ENCODE assay signal across 42 cellular contexts in genomic region chr11:55967914-55968313, GRCh38. TPM values are rescaled to one million over a fixed set of nuclear protein-coding genes. Genes with fewer than 3 reads are reported as not detected.
"Had no signal": no experiment of that assay in that cellular context is flagged by ENCODE, and none has a peak within 500 bp of the region (broad histone marks: within the 10 kb centered on the region; RNA-seq: fewer than 3 reads in every experiment).

No MANE protein-coding gene starts in this region.

- H3K36me3 ChIP-seq: ascending aorta, cardiac muscle cell, WERI-Rb-1 had no signal

- H3K4me1 ChIP-seq: ascending aorta had no signal

- ATAC-seq: activated CD4-positive, alpha-beta T cell treated with anti-CD3 and anti-CD28 coated beads for 36 hours; activated CD4-positive, CD25-positive, alpha-beta regulatory T cell treated with anti-CD3 and anti-CD28 coated beads, Interleukin-2, amount 50 U/mL, for 24 hours; activated CD8-positive, alpha-beta memory T cell treated with anti-CD3 and anti-CD28 coated beads, Interleukin-2, amount 10 ng/mL, durations not matched to agents 7 days and 5 days; activated CD8-positive, alpha-beta T cell treated with anti-CD3 and anti-CD28 coated beads, Interleukin-2, amount 10 ng/mL, durations not matched to agents 7 days and 5 days; activated naive CD8-positive, alpha-beta T cell treated with anti-CD3 and anti-CD28 coated beads, Interleukin-2, amount 50 U/mL, for 24 hours; WTC11 had no signal

- H3K27me3 Mint-ChIP-seq: activated CD4-positive, alpha-beta memory T cell treated with anti-CD3 and anti-CD28 coated beads, Interleukin-2, amount 10 ng/mL, durations not matched to agents 7 days and 5 days; activated CD4-positive, alpha-beta T cell treated with anti-CD3 and anti-CD28 coated beads for 36 hours; activated CD4-positive, alpha-beta T cell treated with anti-CD3 and anti-CD28 coated beads, Interleukin-2, amount 10 ng/mL, durations not matched to agents 7 days and 5 days; activated CD8-positive, alpha-beta memory T cell treated with anti-CD3 and anti-CD28 coated beads, Interleukin-2, amount 10 ng/mL, durations not matched to agents 7 days and 5 days; activated naive CD4-positive, alpha-beta T cell treated with anti-CD3 and anti-CD28 coated beads, Interleukin-2, amount 10 ng/mL, durations not matched to agents 7 days and 5 days; activated naive CD4-positive, alpha-beta T cell treated with anti-CD3 and anti-CD28 coated beads, Interleukin-2, amount 50 U/mL, for 24 hours; activated naive CD8-positive, alpha-beta T cell; activated naive CD8-positive, alpha-beta T cell treated with anti-CD3 and anti-CD28 coated beads, Interleukin-2, amount 10 ng/mL, durations not matched to agents 7 days and 5 days; activated naive CD8-positive, alpha-beta T cell treated with anti-CD3 and anti-CD28 coated beads, Interleukin-2, amount 50 U/mL, for 24 hours; activated T-cell treated with anti-CD3 and anti-CD28 coated beads, Interleukin-2, amount 50 U/mL, for 24 hours; brain; central memory CD8-positive, alpha-beta T cell had no signal

- H3K27ac ChIP-seq: ascending aorta, cardiac muscle cell, WERI-Rb-1 had no signal

- H3K27me3 ChIP-seq: ascending aorta, cardiac muscle cell had no signal

- FAIRE-seq: bronchial epithelial cell, TTC549 had no signal

- H3K4me1 Mint-ChIP-seq: activated CD4-positive, alpha-beta memory T cell treated with anti-CD3 and anti-CD28 coated beads, Interleukin-2, amount 10 ng/mL, durations not matched to agents 7 days and 5 days; activated CD4-positive, alpha-beta T cell treated with anti-CD3 and anti-CD28 coated beads for 36 hours; activated CD4-positive, alpha-beta T cell treated with anti-CD3 and anti-CD28 coated beads, Interleukin-2, amount 10 ng/mL, durations not matched to agents 7 days and 5 days; activated CD8-positive, alpha-beta memory T cell treated with anti-CD3 and anti-CD28 coated beads, Interleukin-2, amount 10 ng/mL, durations not matched to agents 7 days and 5 days; activated naive CD4-positive, alpha-beta T cell treated with anti-CD3 and anti-CD28 coated beads, Interleukin-2, amount 10 ng/mL, durations not matched to agents 7 days and 5 days; activated naive CD4-positive, alpha-beta T cell treated with anti-CD3 and anti-CD28 coated beads, Interleukin-2, amount 50 U/mL, for 24 hours; activated naive CD8-positive, alpha-beta T cell treated with anti-CD3 and anti-CD28 coated beads, Interleukin-2, amount 10 ng/mL, durations not matched to agents 7 days and 5 days; activated naive CD8-positive, alpha-beta T cell treated with anti-CD3 and anti-CD28 coated beads, Interleukin-2, amount 50 U/mL, for 24 hours; brain; central memory CD8-positive, alpha-beta T cell had no signal

- H3K4me3 ChIP-seq: ascending aorta, cardiac muscle cell had no signal

- H3K36me3 Mint-ChIP-seq: activated CD8-positive, alpha-beta memory T cell treated with anti-CD3 and anti-CD28 coated beads, Interleukin-2, amount 10 ng/mL, durations not matched to agents 7 days and 5 days; activated naive CD4-positive, alpha-beta T cell treated with anti-CD3 and anti-CD28 coated beads, Interleukin-2, amount 10 ng/mL, durations not matched to agents 7 days and 5 days; activated naive CD4-positive, alpha-beta T cell treated with anti-CD3 and anti-CD28 coated beads, Interleukin-2, amount 50 U/mL, for 24 hours; activated naive CD8-positive, alpha-beta T cell; activated naive CD8-positive, alpha-beta T cell treated with anti-CD3 and anti-CD28 coated beads, Interleukin-2, amount 10 ng/mL, durations not matched to agents 7 days and 5 days; brain had no signal

- DNase-seq: activated CD4-positive, alpha-beta memory T cell treated with anti-CD3 and anti-CD28 coated beads, Interleukin-2, amount 10 ng/mL, durations not matched to agents 7 days and 5 days; activated CD4-positive, alpha-beta T cell treated with anti-CD3 and anti-CD28 coated beads for 1 hour; activated CD4-positive, alpha-beta T cell treated with anti-CD3 and anti-CD28 coated beads for 36 hours; activated CD4-positive, alpha-beta T cell treated with anti-CD3 and anti-CD28 coated beads for 48 hours; activated CD4-positive, alpha-beta T cell treated with anti-CD3 and anti-CD28 coated beads, Interleukin-2, amount 10 ng/mL, durations not matched to agents 7 days and 5 days; activated CD4-positive, alpha-beta T cell treated with anti-CD3 and anti-CD28 coated beads, Interleukin-2, amount 50 U/mL, for 48 hours; activated CD4-positive, CD25-positive, alpha-beta regulatory T cell; activated CD8-positive, alpha-beta memory T cell treated with anti-CD3 and anti-CD28 coated beads for 24 hours; activated CD8-positive, alpha-beta memory T cell treated with anti-CD3 and anti-CD28 coated beads, Interleukin-2, amount 10 ng/mL, durations not matched to agents 7 days and 5 days; activated CD8-positive, alpha-beta memory T cell treated with anti-CD3 and anti-CD28 coated beads, Interleukin-2, amount 50 U/mL, for 48 hours; activated CD8-positive, alpha-beta T cell treated with anti-CD3 and anti-CD28 coated beads, Interleukin-2, amount 10 ng/mL, durations not matched to agents 7 days and 5 days; activated effector memory CD4-positive, alpha-beta T cell treated with Interleukin-2 at 50 U/mL for 16 hours; activated gamma-delta T cell; activated naive CD4-positive, alpha-beta T cell treated with anti-CD3 and anti-CD28 coated beads, Interleukin-2, amount 10 ng/mL, durations not matched to agents 7 days and 5 days; activated naive CD4-positive, alpha-beta T cell treated with Interleukin-2 at 50 U/mL for 16 hours; activated naive CD8-positive, alpha-beta T cell treated with anti-CD3 and anti-CD28 coated beads, Interleukin-2, amount 10 ng/mL, durations not matched to agents 7 days and 5 days; activated naive CD8-positive, alpha-beta T cell treated with anti-CD3 and anti-CD28 coated beads, Interleukin-2, amount 50 U/mL, for 24 hours; activated T-cell treated with anti-CD3 and anti-CD28 coated beads, Interleukin-2, amount 50 U/mL, for 24 hours; activated T-cell treated with anti-CD3 and anti-CD28 coated beads, Interleukin-2, amount 50 U/mL, for 48 hours; amygdala; anterior cingulate cortex; caudate nucleus; cerebellar nuclear complex; T-helper 1 cell; T-helper 2 cell; T-helper 9 cell; WERI-Rb-1 had no signal

- H3K4me3 Mint-ChIP-seq: activated CD4-positive, alpha-beta memory T cell treated with anti-CD3 and anti-CD28 coated beads, Interleukin-2, amount 10 ng/mL, durations not matched to agents 7 days and 5 days; activated CD4-positive, alpha-beta T cell treated with anti-CD3 and anti-CD28 coated beads for 36 hours; activated CD4-positive, alpha-beta T cell treated with anti-CD3 and anti-CD28 coated beads, Interleukin-2, amount 10 ng/mL, durations not matched to agents 7 days and 5 days; activated CD8-positive, alpha-beta memory T cell treated with anti-CD3 and anti-CD28 coated beads, Interleukin-2, amount 10 ng/mL, durations not matched to agents 7 days and 5 days; activated CD8-positive, alpha-beta T cell treated with anti-CD3 and anti-CD28 coated beads, Interleukin-2, amount 10 ng/mL, durations not matched to agents 7 days and 5 days; activated naive CD4-positive, alpha-beta T cell treated with anti-CD3 and anti-CD28 coated beads, Interleukin-2, amount 10 ng/mL, durations not matched to agents 7 days and 5 days; activated naive CD4-positive, alpha-beta T cell treated with anti-CD3 and anti-CD28 coated beads, Interleukin-2, amount 50 U/mL, for 24 hours; activated naive CD8-positive, alpha-beta T cell; activated naive CD8-positive, alpha-beta T cell treated with anti-CD3 and anti-CD28 coated beads, Interleukin-2, amount 10 ng/mL, durations not matched to agents 7 days and 5 days; activated naive CD8-positive, alpha-beta T cell treated with anti-CD3 and anti-CD28 coated beads, Interleukin-2, amount 50 U/mL, for 24 hours; activated T-cell treated with anti-CD3 and anti-CD28 coated beads, Interleukin-2, amount 50 U/mL, for 24 hours; brain; central memory CD8-positive, alpha-beta T cell; T-helper 1 cell treated with Interleukin-12 subunit alpha and Interleukin-12 subunit beta and Interleukin-4 antibody, amounts not matched to agents 30 μg/mL and 1 μg/mL, for 36 hours; T-helper 2 cell treated with Interferon-gamma antibody and Interleukin-4, amounts not matched to agents 5 μg/mL and 100 μg/mL, for 36 hours; WTC11 had no signal

- H3K9me3 ChIP-seq: ascending aorta had no signal

- H3K27ac Mint-ChIP-seq: activated CD4-positive, alpha-beta memory T cell treated with anti-CD3 and anti-CD28 coated beads, Interleukin-2, amount 10 ng/mL, durations not matched to agents 7 days and 5 days; activated CD4-positive, alpha-beta T cell treated with anti-CD3 and anti-CD28 coated beads for 36 hours; activated CD4-positive, alpha-beta T cell treated with anti-CD3 and anti-CD28 coated beads, Interleukin-2, amount 10 ng/mL, durations not matched to agents 7 days and 5 days; activated CD8-positive, alpha-beta memory T cell treated with anti-CD3 and anti-CD28 coated beads, Interleukin-2, amount 10 ng/mL, durations not matched to agents 7 days and 5 days; activated CD8-positive, alpha-beta T cell treated with anti-CD3 and anti-CD28 coated beads, Interleukin-2, amount 10 ng/mL, durations not matched to agents 7 days and 5 days; activated naive CD4-positive, alpha-beta T cell treated with anti-CD3 and anti-CD28 coated beads, Interleukin-2, amount 10 ng/mL, durations not matched to agents 7 days and 5 days; activated naive CD4-positive, alpha-beta T cell treated with anti-CD3 and anti-CD28 coated beads, Interleukin-2, amount 50 U/mL, for 24 hours; activated naive CD8-positive, alpha-beta T cell; activated naive CD8-positive, alpha-beta T cell treated with anti-CD3 and anti-CD28 coated beads, Interleukin-2, amount 10 ng/mL, durations not matched to agents 7 days and 5 days; activated naive CD8-positive, alpha-beta T cell treated with anti-CD3 and anti-CD28 coated beads, Interleukin-2, amount 50 U/mL, for 24 hours; activated T-cell treated with anti-CD3 and anti-CD28 coated beads, Interleukin-2, amount 50 U/mL, for 24 hours; activated T-helper 2 cell treated with anti-CD3 and anti-CD28 coated beads, Interferon-gamma antibody, Interleukin-2, Interleukin-4, amounts not matched to agents 10 μg/mL and 5 μg/mL and 100 μg/mL, durations not matched to agents 14 hours and 24 hours and 36 hours; brain; T-helper 1 cell treated with Interleukin-12 subunit alpha and Interleukin-12 subunit beta and Interleukin-4 antibody, amounts not matched to agents 30 μg/mL and 1 μg/mL, for 36 hours; T-helper 2 cell treated with Interferon-gamma antibody and Interleukin-4, amounts not matched to agents 5 μg/mL and 100 μg/mL, for 36 hours; WTC11 had no signal

RNA-seq across cellular contexts. Expression of gene OR10AG1, which starts 1.8 kb away (rescaled TPM):
- total RNA-seq: activated CD4-positive, alpha-beta memory T cell treated with anti-CD3 and anti-CD28 coated beads, Interleukin-2, amount 10 ng/mL, durations not matched to agents 7 days and 5 days; activated CD4-positive, alpha-beta T cell treated with anti-CD3 and anti-CD28 coated beads for 36 hours; activated CD4-positive, alpha-beta T cell treated with anti-CD3 and anti-CD28 coated beads, Interleukin-2, amount 10 ng/mL, durations not matched to agents 7 days and 5 days; activated CD8-positive, alpha-beta memory T cell treated with anti-CD3 and anti-CD28 coated beads, Interleukin-2, amount 10 ng/mL, durations not matched to agents 7 days and 5 days; activated CD8-positive, alpha-beta T cell treated with anti-CD3 and anti-CD28 coated beads, Interleukin-2, amount 10 ng/mL, durations not matched to agents 7 days and 5 days; activated naive CD8-positive, alpha-beta T cell treated with anti-CD3 and anti-CD28 coated beads, Interleukin-2, amount 10 ng/mL, durations not matched to agents 7 days and 5 days; activated T-helper 2 cell treated with anti-CD3 and anti-CD28 coated beads, Interferon-gamma antibody, Interleukin-2, Interleukin-4, amounts not matched to agents 10 μg/mL and 5 μg/mL and 100 μg/mL, durations not matched to agents 14 hours and 24 hours and 36 hours; bronchial epithelial cell; cardiac muscle cell; chondrocyte; WTC11 had no signal
- polyA plus RNA-seq: adipose tissue, cardiac muscle cell had no signal

RNA-seq across cellular contexts. Expression of gene OR5F1, which starts 26.5 kb away (rescaled TPM):
- total RNA-seq: activated CD4-positive, alpha-beta memory T cell treated with anti-CD3 and anti-CD28 coated beads, Interleukin-2, amount 10 ng/mL, durations not matched to agents 7 days and 5 days; activated CD4-positive, alpha-beta T cell treated with anti-CD3 and anti-CD28 coated beads for 36 hours; activated CD4-positive, alpha-beta T cell treated with anti-CD3 and anti-CD28 coated beads, Interleukin-2, amount 10 ng/mL, durations not matched to agents 7 days and 5 days; activated CD8-positive, alpha-beta memory T cell treated with anti-CD3 and anti-CD28 coated beads, Interleukin-2, amount 10 ng/mL, durations not matched to agents 7 days and 5 days; activated CD8-positive, alpha-beta T cell treated with anti-CD3 and anti-CD28 coated beads, Interleukin-2, amount 10 ng/mL, durations not matched to agents 7 days and 5 days; activated naive CD8-positive, alpha-beta T cell treated with anti-CD3 and anti-CD28 coated beads, Interleukin-2, amount 10 ng/mL, durations not matched to agents 7 days and 5 days; activated T-helper 2 cell treated with anti-CD3 and anti-CD28 coated beads, Interferon-gamma antibody, Interleukin-2, Interleukin-4, amounts not matched to agents 10 μg/mL and 5 μg/mL and 100 μg/mL, durations not matched to agents 14 hours and 24 hours and 36 hours; ascending aorta; bronchial epithelial cell; cardiac muscle cell; chondrocyte; WTC11 had no signal
- polyA plus RNA-seq: adipose tissue, cardiac muscle cell had no signal

RNA-seq across cellular contexts. Expression of gene OR5I1, which starts 31.7 kb away (rescaled TPM):
- total RNA-seq: activated CD4-positive, alpha-beta memory T cell treated with anti-CD3 and anti-CD28 coated beads, Interleukin-2, amount 10 ng/mL, durations not matched to agents 7 days and 5 days; activated CD4-positive, alpha-beta T cell treated with anti-CD3 and anti-CD28 coated beads for 36 hours; activated CD4-positive, alpha-beta T cell treated with anti-CD3 and anti-CD28 coated beads, Interleukin-2, amount 10 ng/mL, durations not matched to agents 7 days and 5 days; activated CD8-positive, alpha-beta memory T cell treated with anti-CD3 and anti-CD28 coated beads, Interleukin-2, amount 10 ng/mL, durations not matched to agents 7 days and 5 days; activated CD8-positive, alpha-beta T cell treated with anti-CD3 and anti-CD28 coated beads, Interleukin-2, amount 10 ng/mL, durations not matched to agents 7 days and 5 days; activated naive CD8-positive, alpha-beta T cell treated with anti-CD3 and anti-CD28 coated beads, Interleukin-2, amount 10 ng/mL, durations not matched to agents 7 days and 5 days; activated T-helper 2 cell treated with anti-CD3 and anti-CD28 coated beads, Interferon-gamma antibody, Interleukin-2, Interleukin-4, amounts not matched to agents 10 μg/mL and 5 μg/mL and 100 μg/mL, durations not matched to agents 14 hours and 24 hours and 36 hours; ascending aorta; bronchial epithelial cell; cardiac muscle cell; chondrocyte; WTC11 had no signal
- polyA plus RNA-seq: adipose tissue, cardiac muscle cell had no signal

RNA-seq across cellular contexts. Expression of gene OR5W2, which starts 53.5 kb away (rescaled TPM):
- total RNA-seq: activated CD4-positive, alpha-beta memory T cell treated with anti-CD3 and anti-CD28 coated beads, Interleukin-2, amount 10 ng/mL, durations not matched to agents 7 days and 5 days; activated CD4-positive, alpha-beta T cell treated with anti-CD3 and anti-CD28 coated beads for 36 hours; activated CD4-positive, alpha-beta T cell treated with anti-CD3 and anti-CD28 coated beads, Interleukin-2, amount 10 ng/mL, durations not matched to agents 7 days and 5 days; activated CD8-positive, alpha-beta memory T cell treated with anti-CD3 and anti-CD28 coated beads, Interleukin-2, amount 10 ng/mL, durations not matched to agents 7 days and 5 days; activated CD8-positive, alpha-beta T cell treated with anti-CD3 and anti-CD28 coated beads, Interleukin-2, amount 10 ng/mL, durations not matched to agents 7 days and 5 days; activated naive CD8-positive, alpha-beta T cell treated with anti-CD3 and anti-CD28 coated beads, Interleukin-2, amount 10 ng/mL, durations not matched to agents 7 days and 5 days; activated T-helper 2 cell treated with anti-CD3 and anti-CD28 coated beads, Interferon-gamma antibody, Interleukin-2, Interleukin-4, amounts not matched to agents 10 μg/mL and 5 μg/mL and 100 μg/mL, durations not matched to agents 14 hours and 24 hours and 36 hours; ascending aorta; bronchial epithelial cell; cardiac muscle cell; chondrocyte; WTC11 had no signal
- polyA plus RNA-seq: adipose tissue, cardiac muscle cell had no signal

RNA-seq across cellular contexts. Expression of gene OR5AS1, which starts 59.5 kb away (rescaled TPM):
- total RNA-seq: activated CD4-positive, alpha-beta memory T cell treated with anti-CD3 and anti-CD28 coated beads, Interleukin-2, amount 10 ng/mL, durations not matched to agents 7 days and 5 days; activated CD4-positive, alpha-beta T cell treated with anti-CD3 and anti-CD28 coated beads for 36 hours; activated CD4-positive, alpha-beta T cell treated with anti-CD3 and anti-CD28 coated beads, Interleukin-2, amount 10 ng/mL, durations not matched to agents 7 days and 5 days; activated CD8-positive, alpha-beta memory T cell treated with anti-CD3 and anti-CD28 coated beads, Interleukin-2, amount 10 ng/mL, durations not matched to agents 7 days and 5 days; activated CD8-positive, alpha-beta T cell treated with anti-CD3 and anti-CD28 coated beads, Interleukin-2, amount 10 ng/mL, durations not matched to agents 7 days and 5 days; activated naive CD8-positive, alpha-beta T cell treated with anti-CD3 and anti-CD28 coated beads, Interleukin-2, amount 10 ng/mL, durations not matched to agents 7 days and 5 days; activated T-helper 2 cell treated with anti-CD3 and anti-CD28 coated beads, Interferon-gamma antibody, Interleukin-2, Interleukin-4, amounts not matched to agents 10 μg/mL and 5 μg/mL and 100 μg/mL, durations not matched to agents 14 hours and 24 hours and 36 hours; ascending aorta; bronchial epithelial cell; cardiac muscle cell; chondrocyte; WTC11 had no signal
- polyA plus RNA-seq: adipose tissue, cardiac muscle cell had no signal
